1 cellular context compared by ENCODE assay signal in genomic region chr16:73173396-73173795, GRCh38.
TF ChIP-seq lines count a peak whose summit lies in the region.

No MANE protein-coding gene starts in this region.

TF ChIP-seq in SK-N-SH treated with all-trans-retinoic acid at 6 μM for 48 hours, 23 proteins besides CTCF, POLR2A, EP300 and RAD21 (continued from another document):
- TF ChIP-seq TSHZ2 (CRISPR knock-in tag; IDR thresholded peaks at IDR 0.05): no peak
